Comparison of ENCODE assay signal across 2 cellular contexts in genomic region chr10:112230325-112230988, GRCh38.
TF ChIP-seq lines count a peak whose summit lies in the region.

No MANE protein-coding gene starts in this region.

TF ChIP-seq in HepG2, 621 proteins besides CTCF, POLR2A, EP300 and RAD21 (continues in another document):
- TF ChIP-seq FOSL2 (CRISPR knock-in tag; IDR thresholded peaks at IDR 0.05) (peak; percentile 92), ZNF589 (CRISPR knock-in tag; conservative IDR thresholded peaks at IDR 0.05) (no peak), PLSCR1 (CRISPR knock-in tag; IDR thresholded peaks at IDR 0.05; ENCODE audit: borderline replicate concordance) (no peak), ZNF430 (CRISPR knock-in tag; IDR thresholded peaks at IDR 0.05) (no peak), CSRNP1 (CRISPR knock-in tag; IDR thresholded peaks at IDR 0.05) (no peak), BCLAF1 (IDR thresholded peaks at IDR 0.05) (no peak), MBD4 (IDR thresholded peaks at IDR 0.05; ENCODE audit: borderline replicate concordance, low read length) (no peak), ARID5B (CRISPR knock-in tag; IDR thresholded peaks at IDR 0.05) (peak; percentile 55), ASH2L (IDR thresholded peaks at IDR 0.05; ENCODE audit: insufficient read length, low read depth, low read length) (no peak), FOXM1 (CRISPR knock-in tag; IDR thresholded peaks at IDR 0.05) (no peak), ISL2 (CRISPR knock-in tag; IDR thresholded peaks at IDR 0.05) (no peak), CBX2 (IDR thresholded peaks at IDR 0.05; ENCODE audit: low read depth, low read length) (no peak), CBX2 (CRISPR knock-in tag; IDR thresholded peaks at IDR 0.05; ENCODE audit: low read depth) (no peak), ESRRA (CRISPR knock-in tag; IDR thresholded peaks at IDR 0.05; ENCODE audit: low read depth) (no peak), ATAD3A (CRISPR knock-in tag; IDR thresholded peaks at IDR 0.05) (no peak), FOXO1 (CRISPR knock-in tag; IDR thresholded peaks at IDR 0.05) (no peak)
- TF ChIP-seq, protein P1, sequence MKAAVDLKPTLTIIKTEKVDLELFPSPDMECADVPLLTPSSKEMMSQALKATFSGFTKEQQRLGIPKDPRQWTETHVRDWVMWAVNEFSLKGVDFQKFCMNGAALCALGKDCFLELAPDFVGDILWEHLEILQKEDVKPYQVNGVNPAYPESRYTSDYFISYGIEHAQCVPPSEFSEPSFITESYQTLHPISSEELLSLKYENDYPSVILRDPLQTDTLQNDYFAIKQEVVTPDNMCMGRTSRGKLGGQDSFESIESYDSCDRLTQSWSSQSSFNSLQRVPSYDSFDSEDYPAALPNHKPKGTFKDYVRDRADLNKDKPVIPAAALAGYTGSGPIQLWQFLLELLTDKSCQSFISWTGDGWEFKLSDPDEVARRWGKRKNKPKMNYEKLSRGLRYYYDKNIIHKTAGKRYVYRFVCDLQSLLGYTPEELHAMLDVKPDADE (CRISPR knock-in tag; IDR thresholded peaks at IDR 0.05): no peak
- TF ChIP-seq, protein P2, sequence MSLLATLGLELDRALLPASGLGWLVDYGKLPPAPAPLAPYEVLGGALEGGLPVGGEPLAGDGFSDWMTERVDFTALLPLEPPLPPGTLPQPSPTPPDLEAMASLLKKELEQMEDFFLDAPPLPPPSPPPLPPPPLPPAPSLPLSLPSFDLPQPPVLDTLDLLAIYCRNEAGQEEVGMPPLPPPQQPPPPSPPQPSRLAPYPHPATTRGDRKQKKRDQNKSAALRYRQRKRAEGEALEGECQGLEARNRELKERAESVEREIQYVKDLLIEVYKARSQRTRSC (CRISPR knock-in tag; IDR thresholded peaks at IDR 0.05; ENCODE audit: low read depth): no peak

TF ChIP-seq in SK-N-SH, 30 proteins besides CTCF, POLR2A, EP300 and RAD21:
- TF ChIP-seq, protein P3, sequence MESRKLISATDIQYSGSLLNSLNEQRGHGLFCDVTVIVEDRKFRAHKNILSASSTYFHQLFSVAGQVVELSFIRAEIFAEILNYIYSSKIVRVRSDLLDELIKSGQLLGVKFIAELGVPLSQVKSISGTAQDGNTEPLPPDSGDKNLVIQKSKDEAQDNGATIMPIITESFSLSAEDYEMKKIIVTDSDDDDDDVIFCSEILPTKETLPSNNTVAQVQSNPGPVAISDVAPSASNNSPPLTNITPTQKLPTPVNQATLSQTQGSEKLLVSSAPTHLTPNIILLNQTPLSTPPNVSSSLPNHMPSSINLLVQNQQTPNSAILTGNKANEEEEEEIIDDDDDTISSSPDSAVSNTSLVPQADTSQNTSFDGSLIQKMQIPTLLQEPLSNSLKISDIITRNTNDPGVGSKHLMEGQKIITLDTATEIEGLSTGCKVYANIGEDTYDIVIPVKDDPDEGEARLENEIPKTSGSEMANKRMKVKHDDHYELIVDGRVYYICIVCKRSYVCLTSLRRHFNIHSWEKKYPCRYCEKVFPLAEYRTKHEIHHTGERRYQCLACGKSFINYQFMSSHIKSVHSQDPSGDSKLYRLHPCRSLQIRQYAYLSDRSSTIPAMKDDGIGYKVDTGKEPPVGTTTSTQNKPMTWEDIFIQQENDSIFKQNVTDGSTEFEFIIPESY (IDR thresholded peaks at IDR 0.05; ENCODE audit: borderline replicate concordance, low read depth): no peak
- no peak for TF ChIP-seq RXRA (IDR thresholded peaks at IDR 0.05; ENCODE audit: borderline replicate concordance, low read depth)
- TF ChIP-seq MXI1 (IDR thresholded peaks at IDR 0.05; ENCODE audit: low read depth, low read length): no peak
- TF ChIP-seq TAF1 (IDR thresholded peaks at IDR 0.05; ENCODE audit: borderline replicate concordance, low read depth, low read length): no peak
- TF ChIP-seq REST (IDR thresholded peaks at IDR 0.05; ENCODE audit: low read depth, low read length): no peak
- TF ChIP-seq POLR2AphosphoS5 (IDR thresholded peaks at IDR 0.05; ENCODE audit: low read depth, low read length): no peak
- no peak for TF ChIP-seq TEAD4 (IDR thresholded peaks at IDR 0.05; ENCODE audit: borderline replicate concordance, insufficient read depth)
- TF ChIP-seq SIN3A (IDR thresholded peaks at IDR 0.05; ENCODE audit: borderline replicate concordance, low read depth, low read length): no peak
- TF ChIP-seq NFIC (IDR thresholded peaks at IDR 0.05; ENCODE audit: borderline replicate concordance): no peak
